ENCODE assay signal across 11 cellular contexts in genomic region chr9:110016340-110016739, GRCh38.
DNase-seq lines count a peak whose midpoint lies in the region; ATAC-seq and TF ChIP-seq lines count a peak whose summit lies in the region.
"Had no signal": no experiment of that assay in that cellular context is flagged by ENCODE, and none has a peak within 500 bp of the region (broad histone marks: within the 10 kb centered on the region; RNA-seq: fewer than 3 reads in every experiment).

No MANE protein-coding gene starts in this region.

- no peaks in the 10 kb centered on the region for H3K36me3 ChIP-seq in mesodermal cell (ENCODE audit: control insufficient read depth, insufficient read depth, low read length)

- peaks cover 4% of the 10 kb centered on the region for H3K4me1 ChIP-seq in mesodermal cell (ENCODE audit: control insufficient read depth, insufficient read depth, low read length, poor library complexity, severe bottlenecking)

- no peaks in the 10 kb centered on the region for H3K9me3 ChIP-seq in mesodermal cell (ENCODE audit: control insufficient read depth, low read length)

- DNase-seq in COLO829 (ENCODE audit: low spot score), result peak; percentile 72
- peak; percentile 32 for DNase-seq in NCI-H2196 (lab: John Stamatoyannopoulos, UW; ENCODE audit: unreplicated experiment)
- peak; percentile 57 to 86 for DNase-seq in cardiac fibroblast (ENCODE audit: low read depth in 2 of 2)
- DNase-seq in activated CD4-positive, alpha-beta T cell treated with anti-CD3 and anti-CD28 coated beads for 48 hours, result no peak
- no peak for DNase-seq in NCI-H146 (lab: John Stamatoyannopoulos, UW)
- no peak for DNase-seq in superior temporal gyrus (ENCODE audit: extremely low spot score)
- DNase-seq: H7, NCI-H2081 treated with DMSO at 0.1 percent for 48 hours, retina had no signal

- peak overlapping the region; percentile 80 for H3K27ac ChIP-seq in mesodermal cell (ENCODE audit: low read depth, low read length, severe bottlenecking)

- ATAC-seq in GM21360 (IDR thresholded peaks at IDR 0.05; ENCODE audit: unreplicated experiment), result no peak

- H3K4me3 ChIP-seq in cardiac fibroblast (replicated peaks in 1 of 2; ENCODE audit: low read depth in 2 of 2, low read length in 2 of 2) (no peak overlapping the region), mesodermal cell (ENCODE audit: extremely low read depth, insufficient read depth, low read length, poor library complexity, severe bottlenecking) (no peak overlapping the region)

- WGBS in mesodermal cell (ENCODE audit: insufficient coverage in 2 of 2), 2 experiments, result 75 to 100% methylated on average over 1 of the region's 2 CpGs

- no peak for TF ChIP-seq CTCF in cardiac fibroblast (IDR thresholded peaks at IDR 0.05; ENCODE audit: low read depth, low read length)

Comparison
In these comparisons a context has a peak if more than half of its experiments do, and no peak if none do; other contexts are left out.
1. DNase-seq: peak in COLO829 (single experiment), NCI-H2196 (single experiment) and cardiac fibroblast (2 of 2); none in activated CD4-positive, alpha-beta T cell treated with anti-CD3 and anti-CD28 coated beads for 48 hours (single experiment), NCI-H146 (single experiment) and superior temporal gyrus (single experiment).